18 cellular contexts compared by ENCODE assay signal in genomic region chr1:31434101-31434871, GRCh38. TPM values are rescaled to one million over a fixed set of nuclear protein-coding genes. Genes with fewer than 3 reads are reported as not detected.
DNase-seq lines count a peak whose midpoint lies in the region; ATAC-seq and TF ChIP-seq lines count a peak whose summit lies in the region.
"Had no signal": no experiment of that assay in that cellular context is flagged by ENCODE, and none has a peak within 500 bp of the region (broad histone marks: within the 10 kb centered on the region; RNA-seq: fewer than 3 reads in every experiment).

No MANE protein-coding gene starts in this region.

- no peaks in the 10 kb centered on the region for H3K36me3 Mint-ChIP-seq in osteocyte (ENCODE audit: unreplicated experiment)
- H3K36me3 Mint-ChIP-seq: immature natural killer cell had no signal

- no peak overlapping the region for H3K27ac Mint-ChIP-seq in osteocyte (ENCODE audit: unreplicated experiment)
- H3K27ac Mint-ChIP-seq: immature natural killer cell; mesothelial cell of epicardium; stimulated activated naive B cell treated with anti-CD40 and anti-IgM and Interleukin-4, amounts not matched to agents 10 μg/mL and 1 μg/mL and 100 μg/mL, for 72 hours; T-helper 2 cell treated with Interferon-gamma antibody and Interleukin-4, amounts not matched to agents 5 μg/mL and 100 μg/mL, for 36 hours had no signal

- peak; percentile 2 for ATAC-seq in esophagus mucosa
- ATAC-seq in HG03342 (IDR thresholded peaks at IDR 0.05; ENCODE audit: unreplicated experiment), result no peak
- no peak for ATAC-seq in HG03354 (IDR thresholded peaks at IDR 0.05; ENCODE audit: poor library complexity, severe bottlenecking, unreplicated experiment)

- intact Hi-C loops in posterior vena cava (cut with DNase I), result loop anchor here in 1 of 2 donors (5.0 kb wide), 1 partner anchor 402 kb away; no protein-coding TSS in a partner anchor

- H3K4me3 Mint-ChIP-seq in osteocyte (ENCODE audit: unreplicated experiment), result no peak overlapping the region
- H3K4me3 Mint-ChIP-seq: immature natural killer cell; mesothelial cell of epicardium; T-helper 2 cell treated with Interferon-gamma antibody and Interleukin-4, amounts not matched to agents 5 μg/mL and 100 μg/mL, for 36 hours had no signal

- TF ChIP-seq CTCF in osteocyte (IDR thresholded peaks at IDR 0.05), result no peak

- peak; percentile 96 for DNase-seq in COLO829 (ENCODE audit: low spot score)
- peak; percentile 31 to 79 for DNase-seq in NCI-H524 (lab: John Stamatoyannopoulos, UW)
- DNase-seq in posterior vena cava (ENCODE audit: low spot score), result peak; percentile 78
- no peak for DNase-seq in osteocyte (ENCODE audit: extremely low spot score, unreplicated experiment)
- DNase-seq in LoVo (ENCODE audit: low spot score), result no peak
- DNase-seq: activated CD4-positive, alpha-beta T cell treated with anti-CD3 and anti-CD28 coated beads for 48 hours; activated T-cell treated with anti-CD3 and anti-CD28 coated beads, Interleukin-2, amount 50 U/mL, for 1 hour; cerebellar nuclear complex; immature natural killer cell; NCI-H1105; NK-92 treated with Interleukin-12 subunit alpha and Interleukin-12 subunit beta, amount 100 ng/mL, for 24 hours; SHP77; stimulated activated naive B cell treated with anti-CD40 and anti-IgM and Interleukin-4, amounts not matched to agents 10 μg/mL and 1 μg/mL and 100 μg/mL, for 72 hours had no signal

- H3K9me3 Mint-ChIP-seq in osteocyte (ENCODE audit: unreplicated experiment), result no peaks in the 10 kb centered on the region
- H3K9me3 Mint-ChIP-seq: mesothelial cell of epicardium; stimulated activated naive B cell treated with anti-CD40 and anti-IgM and Interleukin-4, amounts not matched to agents 10 μg/mL and 1 μg/mL and 100 μg/mL, for 72 hours; T-helper 2 cell treated with Interferon-gamma antibody and Interleukin-4, amounts not matched to agents 5 μg/mL and 100 μg/mL, for 36 hours had no signal

- peaks cover 14% of the 10 kb centered on the region for H3K27me3 Mint-ChIP-seq in osteocyte (ENCODE audit: unreplicated experiment)
- H3K27me3 Mint-ChIP-seq: stimulated activated naive B cell treated with anti-CD40 and anti-IgM and Interleukin-4, amounts not matched to agents 10 μg/mL and 1 μg/mL and 100 μg/mL, for 72 hours had no signal

- H3K4me1 Mint-ChIP-seq in osteocyte (ENCODE audit: unreplicated experiment), result peaks cover 4% of the 10 kb centered on the region
- H3K4me1 Mint-ChIP-seq: immature natural killer cell, mesothelial cell of epicardium had no signal

RNA-seq across cellular contexts. Expression of gene SERINC2, which starts 21.3 kb away (rescaled TPM):
- 109 TPM for total RNA-seq in esophagus mucosa
- 1 to 10 TPM; 3.9 to 5.1 TPM for total RNA-seq in posterior vena cava
- total RNA-seq in osteocyte, result 4.2 and 4.5 TPM in 2 replicates

Comparison
In these comparisons a context has a peak if more than half of its experiments do, and no peak if none do; other contexts are left out.
1. DNase-seq: peak in COLO829 (single experiment), NCI-H524 (2 of 2) and posterior vena cava (single experiment); none in osteocyte (single experiment) and LoVo (single experiment).
2. RNA of gene SERINC2, which starts 21.3 kb away (total RNA-seq): 109 TPM in esophagus mucosa (single experiment); 3.9 to 5.1 TPM in posterior vena cava and 4.2 to 4.5 TPM in osteocyte; every median in the first group is over 10 times any median in the second.